3 cellular contexts compared by ENCODE assay signal in genomic region chr22:44661070-44661469, GRCh38.
TF ChIP-seq lines count a peak whose summit lies in the region.

No MANE protein-coding gene starts in this region.

TF ChIP-seq in SK-N-SH, 30 proteins besides CTCF, POLR2A, EP300 and RAD21:
- TF ChIP-seq REST (IDR thresholded peaks at IDR 0.05; ENCODE audit: low read depth, low read length) = no peak
- TF ChIP-seq ELF1 (IDR thresholded peaks at IDR 0.05) = no peak
- no peak for TF ChIP-seq MEF2A (IDR thresholded peaks at IDR 0.05; ENCODE audit: borderline replicate concordance, low read depth)
- TF ChIP-seq FOXM1 (IDR thresholded peaks at IDR 0.05; ENCODE audit: low read depth) = no peak
- TF ChIP-seq TAF1 (IDR thresholded peaks at IDR 0.05; ENCODE audit: borderline replicate concordance, low read depth, low read length) = no peak
- TF ChIP-seq MXI1 (IDR thresholded peaks at IDR 0.05; ENCODE audit: low read depth, low read length) = no peak
- TF ChIP-seq EZH2phosphoT487 (IDR thresholded peaks at IDR 0.05; ENCODE audit: borderline replicate concordance, low read depth) = no peak
- TF ChIP-seq, protein P1, sequence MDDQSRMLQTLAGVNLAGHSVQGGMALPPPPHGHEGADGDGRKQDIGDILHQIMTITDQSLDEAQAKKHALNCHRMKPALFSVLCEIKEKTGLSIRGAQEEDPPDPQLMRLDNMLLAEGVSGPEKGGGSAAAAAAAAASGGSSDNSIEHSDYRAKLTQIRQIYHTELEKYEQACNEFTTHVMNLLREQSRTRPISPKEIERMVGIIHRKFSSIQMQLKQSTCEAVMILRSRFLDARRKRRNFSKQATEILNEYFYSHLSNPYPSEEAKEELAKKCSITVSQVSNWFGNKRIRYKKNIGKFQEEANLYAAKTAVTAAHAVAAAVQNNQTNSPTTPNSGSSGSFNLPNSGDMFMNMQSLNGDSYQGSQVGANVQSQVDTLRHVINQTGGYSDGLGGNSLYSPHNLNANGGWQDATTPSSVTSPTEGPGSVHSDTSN (IDR thresholded peaks at IDR 0.05) = no peak
- TF ChIP-seq FOXJ3 (CRISPR knock-in tag; IDR thresholded peaks at IDR 0.05) = no peak
- TF ChIP-seq POLR2AphosphoS5 (IDR thresholded peaks at IDR 0.05; ENCODE audit: low read depth, low read length) = no peak

TF ChIP-seq in SK-N-SH treated with all-trans-retinoic acid at 6 μM for 48 hours, 23 proteins besides CTCF, POLR2A, EP300 and RAD21 (continued from another document):
- TF ChIP-seq, protein P2, sequence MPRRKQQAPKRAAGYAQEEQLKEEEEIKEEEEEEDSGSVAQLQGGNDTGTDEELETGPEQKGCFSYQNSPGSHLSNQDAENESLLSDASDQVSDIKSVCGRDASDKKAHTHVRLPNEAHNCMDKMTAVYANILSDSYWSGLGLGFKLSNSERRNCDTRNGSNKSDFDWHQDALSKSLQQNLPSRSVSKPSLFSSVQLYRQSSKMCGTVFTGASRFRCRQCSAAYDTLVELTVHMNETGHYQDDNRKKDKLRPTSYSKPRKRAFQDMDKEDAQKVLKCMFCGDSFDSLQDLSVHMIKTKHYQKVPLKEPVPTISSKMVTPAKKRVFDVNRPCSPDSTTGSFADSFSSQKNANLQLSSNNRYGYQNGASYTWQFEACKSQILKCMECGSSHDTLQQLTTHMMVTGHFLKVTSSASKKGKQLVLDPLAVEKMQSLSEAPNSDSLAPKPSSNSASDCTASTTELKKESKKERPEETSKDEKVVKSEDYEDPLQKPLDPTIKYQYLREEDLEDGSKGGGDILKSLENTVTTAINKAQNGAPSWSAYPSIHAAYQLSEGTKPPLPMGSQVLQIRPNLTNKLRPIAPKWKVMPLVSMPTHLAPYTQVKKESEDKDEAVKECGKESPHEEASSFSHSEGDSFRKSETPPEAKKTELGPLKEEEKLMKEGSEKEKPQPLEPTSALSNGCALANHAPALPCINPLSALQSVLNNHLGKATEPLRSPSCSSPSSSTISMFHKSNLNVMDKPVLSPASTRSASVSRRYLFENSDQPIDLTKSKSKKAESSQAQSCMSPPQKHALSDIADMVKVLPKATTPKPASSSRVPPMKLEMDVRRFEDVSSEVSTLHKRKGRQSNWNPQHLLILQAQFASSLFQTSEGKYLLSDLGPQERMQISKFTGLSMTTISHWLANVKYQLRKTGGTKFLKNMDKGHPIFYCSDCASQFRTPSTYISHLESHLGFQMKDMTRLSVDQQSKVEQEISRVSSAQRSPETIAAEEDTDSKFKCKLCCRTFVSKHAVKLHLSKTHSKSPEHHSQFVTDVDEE (CRISPR knock-in tag; IDR thresholded peaks at IDR 0.05) = no peak
- no peak for TF ChIP-seq SNAI2 (CRISPR knock-in tag; IDR thresholded peaks at IDR 0.05)
- no peak for TF ChIP-seq ZFP30 (CRISPR knock-in tag; IDR thresholded peaks at IDR 0.05)
- TF ChIP-seq ZNF70 (CRISPR knock-in tag; IDR thresholded peaks at IDR 0.05) = no peak
- no peak for TF ChIP-seq ISL1 (CRISPR knock-in tag; IDR thresholded peaks at IDR 0.05)
- TF ChIP-seq CREB5 (CRISPR knock-in tag; IDR thresholded peaks at IDR 0.05; ENCODE audit: low read depth) = no peak
- TF ChIP-seq TCF4 (CRISPR knock-in tag; IDR thresholded peaks at IDR 0.05; ENCODE audit: borderline replicate concordance) = no peak
- no peak for TF ChIP-seq CSDC2 (CRISPR knock-in tag; IDR thresholded peaks at IDR 0.05)
- TF ChIP-seq ZC3H10 (CRISPR knock-in tag; IDR thresholded peaks at IDR 0.05) = no peak
- TF ChIP-seq CSRNP3 (CRISPR knock-in tag; IDR thresholded peaks at IDR 0.05) = no peak
- TF ChIP-seq PPARA (CRISPR knock-in tag; IDR thresholded peaks at IDR 0.05; ENCODE audit: borderline replicate concordance) = no peak
- no peak for TF ChIP-seq TOX (CRISPR knock-in tag; IDR thresholded peaks at IDR 0.05; ENCODE audit: borderline replicate concordance)
- TF ChIP-seq ZFP3 (CRISPR knock-in tag; IDR thresholded peaks at IDR 0.05) = no peak
- TF ChIP-seq ZNF8 (CRISPR knock-in tag; IDR thresholded peaks at IDR 0.05) = no peak
TF ChIP-seq in SK-N-SH treated with all-trans-retinoic acid at 6 μM for 48 hours: peak in this region for 0.

TF ChIP-seq in K562, 482 proteins besides CTCF, POLR2A, EP300 and RAD21 (continued from another document):
- TF ChIP-seq, protein P3, sequence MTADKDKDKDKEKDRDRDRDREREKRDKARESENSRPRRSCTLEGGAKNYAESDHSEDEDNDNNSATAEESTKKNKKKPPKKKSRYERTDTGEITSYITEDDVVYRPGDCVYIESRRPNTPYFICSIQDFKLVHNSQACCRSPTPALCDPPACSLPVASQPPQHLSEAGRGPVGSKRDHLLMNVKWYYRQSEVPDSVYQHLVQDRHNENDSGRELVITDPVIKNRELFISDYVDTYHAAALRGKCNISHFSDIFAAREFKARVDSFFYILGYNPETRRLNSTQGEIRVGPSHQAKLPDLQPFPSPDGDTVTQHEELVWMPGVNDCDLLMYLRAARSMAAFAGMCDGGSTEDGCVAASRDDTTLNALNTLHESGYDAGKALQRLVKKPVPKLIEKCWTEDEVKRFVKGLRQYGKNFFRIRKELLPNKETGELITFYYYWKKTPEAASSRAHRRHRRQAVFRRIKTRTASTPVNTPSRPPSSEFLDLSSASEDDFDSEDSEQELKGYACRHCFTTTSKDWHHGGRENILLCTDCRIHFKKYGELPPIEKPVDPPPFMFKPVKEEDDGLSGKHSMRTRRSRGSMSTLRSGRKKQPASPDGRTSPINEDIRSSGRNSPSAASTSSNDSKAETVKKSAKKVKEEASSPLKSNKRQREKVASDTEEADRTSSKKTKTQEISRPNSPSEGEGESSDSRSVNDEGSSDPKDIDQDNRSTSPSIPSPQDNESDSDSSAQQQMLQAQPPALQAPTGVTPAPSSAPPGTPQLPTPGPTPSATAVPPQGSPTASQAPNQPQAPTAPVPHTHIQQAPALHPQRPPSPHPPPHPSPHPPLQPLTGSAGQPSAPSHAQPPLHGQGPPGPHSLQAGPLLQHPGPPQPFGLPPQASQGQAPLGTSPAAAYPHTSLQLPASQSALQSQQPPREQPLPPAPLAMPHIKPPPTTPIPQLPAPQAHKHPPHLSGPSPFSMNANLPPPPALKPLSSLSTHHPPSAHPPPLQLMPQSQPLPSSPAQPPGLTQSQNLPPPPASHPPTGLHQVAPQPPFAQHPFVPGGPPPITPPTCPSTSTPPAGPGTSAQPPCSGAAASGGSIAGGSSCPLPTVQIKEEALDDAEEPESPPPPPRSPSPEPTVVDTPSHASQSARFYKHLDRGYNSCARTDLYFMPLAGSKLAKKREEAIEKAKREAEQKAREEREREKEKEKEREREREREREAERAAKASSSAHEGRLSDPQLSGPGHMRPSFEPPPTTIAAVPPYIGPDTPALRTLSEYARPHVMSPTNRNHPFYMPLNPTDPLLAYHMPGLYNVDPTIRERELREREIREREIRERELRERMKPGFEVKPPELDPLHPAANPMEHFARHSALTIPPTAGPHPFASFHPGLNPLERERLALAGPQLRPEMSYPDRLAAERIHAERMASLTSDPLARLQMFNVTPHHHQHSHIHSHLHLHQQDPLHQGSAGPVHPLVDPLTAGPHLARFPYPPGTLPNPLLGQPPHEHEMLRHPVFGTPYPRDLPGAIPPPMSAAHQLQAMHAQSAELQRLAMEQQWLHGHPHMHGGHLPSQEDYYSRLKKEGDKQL (CRISPR knock-in tag; IDR thresholded peaks at IDR 0.05; ENCODE audit: borderline replicate concordance) = no peak
- no peak for TF ChIP-seq TBP (optimal IDR thresholded peaks at IDR 0.05; ENCODE audit: low read depth, low read length)
- TF ChIP-seq, protein P4, sequence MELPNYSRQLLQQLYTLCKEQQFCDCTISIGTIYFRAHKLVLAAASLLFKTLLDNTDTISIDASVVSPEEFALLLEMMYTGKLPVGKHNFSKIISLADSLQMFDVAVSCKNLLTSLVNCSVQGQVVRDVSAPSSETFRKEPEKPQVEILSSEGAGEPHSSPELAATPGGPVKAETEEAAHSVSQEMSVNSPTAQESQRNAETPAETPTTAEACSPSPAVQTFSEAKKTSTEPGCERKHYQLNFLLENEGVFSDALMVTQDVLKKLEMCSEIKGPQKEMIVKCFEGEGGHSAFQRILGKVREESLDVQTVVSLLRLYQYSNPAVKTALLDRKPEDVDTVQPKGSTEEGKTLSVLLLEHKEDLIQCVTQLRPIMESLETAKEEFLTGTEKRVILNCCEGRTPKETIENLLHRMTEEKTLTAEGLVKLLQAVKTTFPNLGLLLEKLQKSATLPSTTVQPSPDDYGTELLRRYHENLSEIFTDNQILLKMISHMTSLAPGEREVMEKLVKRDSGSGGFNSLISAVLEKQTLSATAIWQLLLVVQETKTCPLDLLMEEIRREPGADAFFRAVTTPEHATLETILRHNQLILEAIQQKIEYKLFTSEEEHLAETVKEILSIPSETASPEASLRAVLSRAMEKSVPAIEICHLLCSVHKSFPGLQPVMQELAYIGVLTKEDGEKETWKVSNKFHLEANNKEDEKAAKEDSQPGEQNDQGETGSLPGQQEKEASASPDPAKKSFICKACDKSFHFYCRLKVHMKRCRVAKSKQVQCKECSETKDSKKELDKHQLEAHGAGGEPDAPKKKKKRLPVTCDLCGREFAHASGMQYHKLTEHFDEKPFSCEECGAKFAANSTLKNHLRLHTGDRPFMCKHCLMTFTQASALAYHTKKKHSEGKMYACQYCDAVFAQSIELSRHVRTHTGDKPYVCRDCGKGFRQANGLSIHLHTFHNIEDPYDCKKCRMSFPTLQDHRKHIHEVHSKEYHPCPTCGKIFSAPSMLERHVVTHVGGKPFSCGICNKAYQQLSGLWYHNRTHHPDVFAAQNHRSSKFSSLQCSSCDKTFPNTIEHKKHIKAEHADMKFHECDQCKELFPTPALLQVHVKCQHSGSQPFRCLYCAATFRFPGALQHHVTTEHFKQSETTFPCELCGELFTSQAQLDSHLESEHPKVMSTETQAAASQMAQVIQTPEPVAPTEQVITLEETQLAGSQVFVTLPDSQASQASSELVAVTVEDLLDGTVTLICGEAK (IDR thresholded peaks at IDR 0.05) = no peak
- TF ChIP-seq, protein P4 (CRISPR knock-in tag; IDR thresholded peaks at IDR 0.05) = no peak
- TF ChIP-seq, protein P5, sequence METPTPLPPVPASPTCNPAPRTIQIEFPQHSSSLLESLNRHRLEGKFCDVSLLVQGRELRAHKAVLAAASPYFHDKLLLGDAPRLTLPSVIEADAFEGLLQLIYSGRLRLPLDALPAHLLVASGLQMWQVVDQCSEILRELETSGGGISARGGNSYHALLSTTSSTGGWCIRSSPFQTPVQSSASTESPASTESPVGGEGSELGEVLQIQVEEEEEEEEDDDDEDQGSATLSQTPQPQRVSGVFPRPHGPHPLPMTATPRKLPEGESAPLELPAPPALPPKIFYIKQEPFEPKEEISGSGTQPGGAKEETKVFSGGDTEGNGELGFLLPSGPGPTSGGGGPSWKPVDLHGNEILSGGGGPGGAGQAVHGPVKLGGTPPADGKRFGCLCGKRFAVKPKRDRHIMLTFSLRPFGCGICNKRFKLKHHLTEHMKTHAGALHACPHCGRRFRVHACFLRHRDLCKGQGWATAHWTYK (CRISPR knock-in tag; IDR thresholded peaks at IDR 0.05) = no peak
- no peak for TF ChIP-seq HMG20A (CRISPR knock-in tag; conservative IDR thresholded peaks at IDR 0.05)
- no peak for TF ChIP-seq KHSRP (IDR thresholded peaks at IDR 0.05)
